1 cellular context compared by ENCODE assay signal in the genomic region with DNA sequence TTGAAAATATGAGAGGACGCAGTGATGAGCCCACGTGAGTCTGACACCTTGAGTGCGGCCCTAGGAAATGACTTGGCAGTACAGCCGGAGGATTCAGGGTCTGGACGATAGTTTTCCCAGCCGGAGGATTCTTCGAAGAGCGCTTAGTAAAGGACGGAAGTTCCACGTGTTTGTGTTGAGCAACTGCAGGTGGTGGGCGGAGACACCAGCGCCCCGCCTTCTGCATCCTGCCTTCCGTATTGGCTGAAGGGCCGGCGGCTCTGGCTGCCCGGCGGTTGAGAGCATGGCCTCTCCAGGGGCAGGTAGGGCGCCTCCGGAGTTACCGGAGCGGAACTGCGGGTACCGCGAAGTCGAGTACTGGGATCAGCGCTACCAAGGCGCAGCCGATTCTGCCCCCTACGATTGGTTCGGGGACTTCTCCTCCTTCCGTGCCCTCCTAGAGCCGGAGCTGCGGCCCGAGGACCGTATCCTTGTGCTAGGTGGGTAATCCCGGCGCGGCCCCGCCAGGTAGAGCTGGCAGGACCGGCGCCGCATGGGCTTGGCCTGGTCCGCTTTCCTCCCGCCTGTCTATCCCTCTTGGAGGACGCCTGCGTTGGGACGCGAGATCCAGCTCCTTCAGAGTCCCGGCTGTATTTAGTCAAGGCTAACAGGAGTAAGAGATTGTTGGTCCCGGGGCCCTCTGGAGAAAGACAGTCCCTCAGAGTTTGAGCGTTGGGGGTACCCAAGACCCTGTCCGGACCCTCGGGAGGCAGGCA.
TF ChIP-seq lines count a peak whose summit lies in the region.

A gene (plus strand): TSS at position 261 of the 755 bp plus-strand sequence. CDS start 23 bp downstream, at position 284.

TF ChIP-seq in HepG2, 621 proteins besides CTCF, POLR2A, EP300 and RAD21 (continued from another document and continues in another):
- TF ChIP-seq, protein P1, sequence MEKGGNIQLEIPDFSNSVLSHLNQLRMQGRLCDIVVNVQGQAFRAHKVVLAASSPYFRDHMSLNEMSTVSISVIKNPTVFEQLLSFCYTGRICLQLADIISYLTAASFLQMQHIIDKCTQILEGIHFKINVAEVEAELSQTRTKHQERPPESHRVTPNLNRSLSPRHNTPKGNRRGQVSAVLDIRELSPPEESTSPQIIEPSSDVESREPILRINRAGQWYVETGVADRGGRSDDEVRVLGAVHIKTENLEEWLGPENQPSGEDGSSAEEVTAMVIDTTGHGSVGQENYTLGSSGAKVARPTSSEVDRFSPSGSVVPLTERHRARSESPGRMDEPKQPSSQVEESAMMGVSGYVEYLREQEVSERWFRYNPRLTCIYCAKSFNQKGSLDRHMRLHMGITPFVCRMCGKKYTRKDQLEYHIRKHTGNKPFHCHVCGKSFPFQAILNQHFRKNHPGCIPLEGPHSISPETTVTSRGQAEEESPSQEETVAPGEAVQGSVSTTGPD (CRISPR knock-in tag; IDR thresholded peaks at IDR 0.05) = peak; percentile 49; the same call in 1 of the 2 replicates
- TF ChIP-seq ZNF883 (CRISPR knock-in tag; IDR thresholded peaks at IDR 0.05; ENCODE audit: not compliant biosample characterization) (peak; percentile 61), AKAP8 (CRISPR knock-in tag; IDR thresholded peaks at IDR 0.05) (no peak), GTF2F1 (IDR thresholded peaks at IDR 0.05; ENCODE audit: low read length) (no peak), ZC3H4 (CRISPR knock-in tag; IDR thresholded peaks at IDR 0.05; ENCODE audit: borderline replicate concordance) (no peak), TBP (CRISPR knock-in tag; IDR thresholded peaks at IDR 0.05) (no peak; the same call in 1 of the 2 replicates), KDM6A (CRISPR knock-in tag; IDR thresholded peaks at IDR 0.05; ENCODE audit: low read depth) (no peak), ZNF615 (CRISPR knock-in tag; IDR thresholded peaks at IDR 0.05; ENCODE audit: borderline replicate concordance) (no peak), ZNF674 (CRISPR knock-in tag; IDR thresholded peaks at IDR 0.05; ENCODE audit: low read depth) (no peak), ZNF569 (CRISPR knock-in tag; IDR thresholded peaks at IDR 0.05; ENCODE audit: borderline replicate concordance) (peak; percentile 47; the same call in 1 of the 2 replicates), RBM22 (optimal IDR thresholded peaks at IDR 0.05; ENCODE audit: low read length) (no peak), XBP1 (CRISPR knock-in tag; IDR thresholded peaks at IDR 0.05) (no peak), GATA4 (IDR thresholded peaks at IDR 0.05; ENCODE audit: borderline replicate concordance, low read depth) (no peak), FOSL1 (CRISPR knock-in tag; IDR thresholded peaks at IDR 0.05; ENCODE audit: borderline replicate concordance) (no peak), FOXK2 (IDR thresholded peaks at IDR 0.05) (peak; percentile 75), ZNF563 (CRISPR knock-in tag; IDR thresholded peaks at IDR 0.05) (no peak; the same call in 1 of the 2 replicates), SNRNP70 (IDR thresholded peaks at IDR 0.05; ENCODE audit: low read depth, low read length) (no peak), ZKSCAN5 (CRISPR knock-in tag; IDR thresholded peaks at IDR 0.05) (no peak), RARA (CRISPR knock-in tag; IDR thresholded peaks at IDR 0.05) (no peak), TBX3 (IDR thresholded peaks at IDR 0.05; ENCODE audit: borderline replicate concordance) (no peak), BRD4 (CRISPR knock-in tag; IDR thresholded peaks at IDR 0.05) (peak; percentile 57; the same call in 1 of the 2 replicates), TOPORS (CRISPR knock-in tag; IDR thresholded peaks at IDR 0.05) (no peak), ZFP41 (CRISPR knock-in tag; IDR thresholded peaks at IDR 0.05; ENCODE audit: borderline replicate concordance) (no peak), ZNF816 (CRISPR knock-in tag; IDR thresholded peaks at IDR 0.05; ENCODE audit: borderline replicate concordance) (peak; percentile 37; the same call in 1 of the 2 replicates), MIER3 (CRISPR knock-in tag; IDR thresholded peaks at IDR 0.05; ENCODE audit: borderline replicate concordance) (no peak), SOX13 (IDR thresholded peaks at IDR 0.05) (no peak), SOX13 (CRISPR knock-in tag; conservative IDR thresholded peaks at IDR 0.05 in 1 of 2, IDR thresholded peaks at IDR 0.05 in 1 of 2) (peak in 1 of 2 experiments; percentile 37; a peak in 1 of 4 replicates), ZSCAN20 (CRISPR knock-in tag; IDR thresholded peaks at IDR 0.05; ENCODE audit: borderline replicate concordance) (peak; percentile 40; the same call in 1 of the 2 replicates), SALL2 (CRISPR knock-in tag; IDR thresholded peaks at IDR 0.05) (no peak), FOXA1 (IDR thresholded peaks at IDR 0.05) (no peak), FOXA1 (CRISPR knock-in tag; IDR thresholded peaks at IDR 0.05) (0 out of 2 replicates have a peak, but pooled peaks have one; percentile 5), SOX5 (CRISPR knock-in tag; IDR thresholded peaks at IDR 0.05; ENCODE audit: borderline replicate concordance) (no peak; the same call in 1 of the 2 replicates), GATAD2A (CRISPR knock-in tag; IDR thresholded peaks at IDR 0.05) (peak; percentile 20; the same call in 1 of the 2 replicates), SMAD1 (CRISPR knock-in tag; IDR thresholded peaks at IDR 0.05; ENCODE audit: borderline replicate concordance, low read depth) (no peak), STAG1 (CRISPR knock-in tag; IDR thresholded peaks at IDR 0.05) (no peak; the same call in 1 of the 2 replicates), ELF4 (CRISPR knock-in tag; IDR thresholded peaks at IDR 0.05; ENCODE audit: borderline replicate concordance) (0 out of 2 replicates have a peak, but pooled peaks have one; percentile 4), ZNF263 (CRISPR knock-in tag; IDR thresholded peaks at IDR 0.05) (no peak), SIX1 (CRISPR knock-in tag; IDR thresholded peaks at IDR 0.05; ENCODE audit: borderline replicate concordance) (no peak), ZNF879 (CRISPR knock-in tag; IDR thresholded peaks at IDR 0.05) (no peak), SYNCRIP (IDR thresholded peaks at IDR 0.05; ENCODE audit: insufficient read depth, low read depth, low read length) (no peak), NR3C1 (CRISPR knock-in tag; IDR thresholded peaks at IDR 0.05) (no peak), ARNT (IDR thresholded peaks at IDR 0.05) (no peak), ZNF891 (CRISPR knock-in tag; IDR thresholded peaks at IDR 0.05) (no peak), NFRKB (IDR thresholded peaks at IDR 0.05) (no peak), MAFG (CRISPR knock-in tag; IDR thresholded peaks at IDR 0.05) (no peak), NR2F1 (CRISPR knock-in tag; IDR thresholded peaks at IDR 0.05) (no peak)
- TF ChIP-seq, protein P2, sequence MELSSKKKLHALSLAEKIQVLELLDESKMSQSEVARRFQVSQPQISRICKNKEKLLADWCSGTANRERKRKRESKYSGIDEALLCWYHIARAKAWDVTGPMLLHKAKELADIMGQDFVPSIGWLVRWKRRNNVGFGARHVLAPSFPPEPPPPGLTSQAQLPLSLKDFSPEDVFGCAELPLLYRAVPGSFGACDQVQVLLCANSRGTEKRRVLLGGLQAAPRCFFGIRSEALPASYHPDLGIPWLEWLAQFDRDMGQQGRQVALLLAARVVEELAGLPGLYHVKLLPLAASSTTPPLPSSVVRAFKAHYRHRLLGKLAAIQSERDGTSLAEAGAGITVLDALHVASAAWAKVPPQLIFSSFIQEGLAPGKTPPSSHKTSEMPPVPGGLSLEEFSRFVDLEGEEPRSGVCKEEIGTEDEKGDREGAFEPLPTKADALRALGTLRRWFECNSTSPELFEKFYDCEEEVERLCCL (CRISPR knock-in tag; IDR thresholded peaks at IDR 0.05; ENCODE audit: borderline replicate concordance) = no peak
- TF ChIP-seq, protein P3, sequence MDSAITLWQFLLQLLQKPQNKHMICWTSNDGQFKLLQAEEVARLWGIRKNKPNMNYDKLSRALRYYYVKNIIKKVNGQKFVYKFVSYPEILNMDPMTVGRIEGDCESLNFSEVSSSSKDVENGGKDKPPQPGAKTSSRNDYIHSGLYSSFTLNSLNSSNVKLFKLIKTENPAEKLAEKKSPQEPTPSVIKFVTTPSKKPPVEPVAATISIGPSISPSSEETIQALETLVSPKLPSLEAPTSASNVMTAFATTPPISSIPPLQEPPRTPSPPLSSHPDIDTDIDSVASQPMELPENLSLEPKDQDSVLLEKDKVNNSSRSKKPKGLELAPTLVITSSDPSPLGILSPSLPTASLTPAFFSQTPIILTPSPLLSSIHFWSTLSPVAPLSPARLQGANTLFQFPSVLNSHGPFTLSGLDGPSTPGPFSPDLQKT (CRISPR knock-in tag; IDR thresholded peaks at IDR 0.05; ENCODE audit: borderline replicate concordance) = no peak; the same call in 1 of the 2 replicates
- TF ChIP-seq, protein P4, sequence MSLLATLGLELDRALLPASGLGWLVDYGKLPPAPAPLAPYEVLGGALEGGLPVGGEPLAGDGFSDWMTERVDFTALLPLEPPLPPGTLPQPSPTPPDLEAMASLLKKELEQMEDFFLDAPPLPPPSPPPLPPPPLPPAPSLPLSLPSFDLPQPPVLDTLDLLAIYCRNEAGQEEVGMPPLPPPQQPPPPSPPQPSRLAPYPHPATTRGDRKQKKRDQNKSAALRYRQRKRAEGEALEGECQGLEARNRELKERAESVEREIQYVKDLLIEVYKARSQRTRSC (CRISPR knock-in tag; IDR thresholded peaks at IDR 0.05; ENCODE audit: low read depth) = no peak
- TF ChIP-seq, protein P5, sequence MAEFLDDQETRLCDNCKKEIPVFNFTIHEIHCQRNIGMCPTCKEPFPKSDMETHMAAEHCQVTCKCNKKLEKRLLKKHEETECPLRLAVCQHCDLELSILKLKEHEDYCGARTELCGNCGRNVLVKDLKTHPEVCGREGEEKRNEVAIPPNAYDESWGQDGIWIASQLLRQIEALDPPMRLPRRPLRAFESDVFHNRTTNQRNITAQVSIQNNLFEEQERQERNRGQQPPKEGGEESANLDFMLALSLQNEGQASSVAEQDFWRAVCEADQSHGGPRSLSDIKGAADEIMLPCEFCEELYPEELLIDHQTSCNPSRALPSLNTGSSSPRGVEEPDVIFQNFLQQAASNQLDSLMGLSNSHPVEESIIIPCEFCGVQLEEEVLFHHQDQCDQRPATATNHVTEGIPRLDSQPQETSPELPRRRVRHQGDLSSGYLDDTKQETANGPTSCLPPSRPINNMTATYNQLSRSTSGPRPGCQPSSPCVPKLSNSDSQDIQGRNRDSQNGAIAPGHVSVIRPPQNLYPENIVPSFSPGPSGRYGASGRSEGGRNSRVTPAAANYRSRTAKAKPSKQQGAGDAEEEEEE (CRISPR knock-in tag; IDR thresholded peaks at IDR 0.05; ENCODE audit: borderline replicate concordance) = peak; percentile 81; the same call in 1 of the 2 replicates
- TF ChIP-seq, protein P6, sequence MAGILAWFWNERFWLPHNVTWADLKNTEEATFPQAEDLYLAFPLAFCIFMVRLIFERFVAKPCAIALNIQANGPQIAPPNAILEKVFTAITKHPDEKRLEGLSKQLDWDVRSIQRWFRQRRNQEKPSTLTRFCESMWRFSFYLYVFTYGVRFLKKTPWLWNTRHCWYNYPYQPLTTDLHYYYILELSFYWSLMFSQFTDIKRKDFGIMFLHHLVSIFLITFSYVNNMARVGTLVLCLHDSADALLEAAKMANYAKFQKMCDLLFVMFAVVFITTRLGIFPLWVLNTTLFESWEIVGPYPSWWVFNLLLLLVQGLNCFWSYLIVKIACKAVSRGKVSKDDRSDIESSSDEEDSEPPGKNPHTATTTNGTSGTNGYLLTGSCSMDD (CRISPR knock-in tag; IDR thresholded peaks at IDR 0.05) = no peak
- TF ChIP-seq, protein P7, sequence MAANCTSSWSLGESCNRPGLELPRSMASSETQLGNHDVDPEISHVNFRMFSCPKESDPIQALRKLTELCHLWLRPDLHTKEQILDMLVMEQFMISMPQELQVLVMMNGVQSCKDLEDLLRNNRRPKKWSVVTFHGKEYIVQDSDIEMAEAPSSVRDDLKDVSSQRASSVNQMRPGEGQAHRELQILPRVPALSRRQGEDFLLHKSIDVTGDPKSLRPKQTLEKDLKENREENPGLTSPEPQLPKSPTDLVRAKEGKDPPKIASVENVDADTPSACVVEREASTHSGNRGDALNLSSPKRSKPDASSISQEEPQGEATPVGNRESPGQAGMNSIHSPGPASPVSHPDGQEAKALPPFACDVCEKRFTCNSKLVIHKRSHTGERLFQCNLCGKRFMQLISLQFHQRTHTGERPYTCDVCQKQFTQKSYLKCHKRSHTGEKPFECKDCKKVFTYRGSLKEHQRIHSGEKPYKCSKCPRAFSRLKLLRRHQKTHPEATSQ (CRISPR knock-in tag; IDR thresholded peaks at IDR 0.05; ENCODE audit: borderline replicate concordance) = no peak
- TF ChIP-seq, protein P8, sequence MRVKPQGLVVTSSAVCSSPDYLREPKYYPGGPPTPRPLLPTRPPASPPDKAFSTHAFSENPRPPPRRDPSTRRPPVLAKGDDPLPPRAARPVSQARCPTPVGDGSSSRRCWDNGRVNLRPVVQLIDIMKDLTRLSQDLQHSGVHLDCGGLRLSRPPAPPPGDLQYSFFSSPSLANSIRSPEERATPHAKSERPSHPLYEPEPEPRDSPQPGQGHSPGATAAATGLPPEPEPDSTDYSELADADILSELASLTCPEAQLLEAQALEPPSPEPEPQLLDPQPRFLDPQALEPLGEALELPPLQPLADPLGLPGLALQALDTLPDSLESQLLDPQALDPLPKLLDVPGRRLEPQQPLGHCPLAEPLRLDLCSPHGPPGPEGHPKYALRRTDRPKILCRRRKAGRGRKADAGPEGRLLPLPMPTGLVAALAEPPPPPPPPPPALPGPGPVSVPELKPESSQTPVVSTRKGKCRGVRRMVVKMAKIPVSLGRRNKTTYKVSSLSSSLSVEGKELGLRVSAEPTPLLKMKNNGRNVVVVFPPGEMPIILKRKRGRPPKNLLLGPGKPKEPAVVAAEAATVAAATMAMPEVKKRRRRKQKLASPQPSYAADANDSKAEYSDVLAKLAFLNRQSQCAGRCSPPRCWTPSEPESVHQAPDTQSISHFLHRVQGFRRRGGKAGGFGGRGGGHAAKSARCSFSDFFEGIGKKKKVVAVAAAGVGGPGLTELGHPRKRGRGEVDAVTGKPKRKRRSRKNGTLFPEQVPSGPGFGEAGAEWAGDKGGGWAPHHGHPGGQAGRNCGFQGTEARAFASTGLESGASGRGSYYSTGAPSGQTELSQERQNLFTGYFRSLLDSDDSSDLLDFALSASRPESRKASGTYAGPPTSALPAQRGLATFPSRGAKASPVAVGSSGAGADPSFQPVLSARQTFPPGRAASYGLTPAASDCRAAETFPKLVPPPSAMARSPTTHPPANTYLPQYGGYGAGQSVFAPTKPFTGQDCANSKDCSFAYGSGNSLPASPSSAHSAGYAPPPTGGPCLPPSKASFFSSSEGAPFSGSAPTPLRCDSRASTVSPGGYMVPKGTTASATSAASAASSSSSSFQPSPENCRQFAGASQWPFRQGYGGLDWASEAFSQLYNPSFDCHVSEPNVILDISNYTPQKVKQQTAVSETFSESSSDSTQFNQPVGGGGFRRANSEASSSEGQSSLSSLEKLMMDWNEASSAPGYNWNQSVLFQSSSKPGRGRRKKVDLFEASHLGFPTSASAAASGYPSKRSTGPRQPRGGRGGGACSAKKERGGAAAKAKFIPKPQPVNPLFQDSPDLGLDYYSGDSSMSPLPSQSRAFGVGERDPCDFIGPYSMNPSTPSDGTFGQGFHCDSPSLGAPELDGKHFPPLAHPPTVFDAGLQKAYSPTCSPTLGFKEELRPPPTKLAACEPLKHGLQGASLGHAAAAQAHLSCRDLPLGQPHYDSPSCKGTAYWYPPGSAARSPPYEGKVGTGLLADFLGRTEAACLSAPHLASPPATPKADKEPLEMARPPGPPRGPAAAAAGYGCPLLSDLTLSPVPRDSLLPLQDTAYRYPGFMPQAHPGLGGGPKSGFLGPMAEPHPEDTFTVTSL (CRISPR knock-in tag; IDR thresholded peaks at IDR 0.05; ENCODE audit: borderline replicate concordance) = peak; percentile 10; the same call in 1 of the 2 replicates
